ENCODE assay signal across 22 cellular contexts in genomic region chr11:118135796-118136165, GRCh38. TPM values are rescaled to one million over a fixed set of nuclear protein-coding genes. Genes with fewer than 3 reads are reported as not detected.
DNase-seq lines count a peak whose midpoint lies in the region; ATAC-seq and TF ChIP-seq lines count a peak whose summit lies in the region.
"Had no signal": no experiment of that assay in that cellular context is flagged by ENCODE, and none has a peak within 500 bp of the region (broad histone marks: within the 10 kb centered on the region; RNA-seq: fewer than 3 reads in every experiment).

No MANE protein-coding gene starts in this region.

- no peaks in the 10 kb centered on the region for H3K36me3 ChIP-seq in mucosa of descending colon (ENCODE audit: low read depth)
- no peaks in the 10 kb centered on the region for H3K36me3 ChIP-seq in upper lobe of right lung
- H3K36me3 ChIP-seq: HAP-1 had no signal

- DNase-seq in stimulated activated naive CD8-positive, alpha-beta T cell treated with anti-CD3 and anti-CD28 coated beads, Interleukin-15, amount 100 ng/mL, for 72 hours = no peak
- no peak for DNase-seq in stimulated activated naive CD8-positive, alpha-beta T cell treated with anti-CD3 and anti-CD28 coated beads, Interleukin-15, Interleukin-2, amounts not matched to agents 100 U/mL and 50 U/mL, for 24 hours
- no peak for DNase-seq in mucosa of descending colon
- peak; percentile 22 for DNase-seq in sciatic nerve (ENCODE audit: low spot score)
- peak; percentile 36 for DNase-seq in upper lobe of right lung
- DNase-seq in SHP77 treated with DMSO at 0.1 percent for 48 hours (lab: John Stamatoyannopoulos, UW) = no peak
- no peak for DNase-seq in NCI-H82 (lab: John Stamatoyannopoulos, UW)
- no peak for DNase-seq in activated T-helper 2 cell treated with anti-CD3 and anti-CD28 coated beads, Interferon-gamma antibody, Interleukin-2, Interleukin-4, amounts not matched to agents 10 μg/mL and 5 μg/mL and 100 μg/mL, durations not matched to agents 14 hours and 24 hours and 36 hours (ENCODE audit: low spot score)
- DNase-seq: C1 segment of cervical spinal cord; Calu3; CD4-positive, alpha-beta memory T cell; COR-L47; DMS53; DMS79 treated with DMSO at 0.1 percent for 48 hours; GF-D8; GOT3; HFFc6 had no signal

- H3K4me3 ChIP-seq in mucosa of descending colon (no peak overlapping the region), upper lobe of right lung (no peak overlapping the region)
- H3K4me3 ChIP-seq: HAP-1 had no signal

- intact Hi-C loops in mucosa of descending colon (cut with DNase I, micrococcal nuclease) = no loop called here
- intact Hi-C loops in sciatic nerve (cut with DNase I) = no loop called here
- intact Hi-C loops in upper lobe of right lung (cut with DNase I) = no loop called here
- intact Hi-C loops in activated T-helper 2 cell treated with anti-CD3 and anti-CD28 coated beads, Interferon-gamma antibody, Interleukin-2, Interleukin-4, amounts not matched to agents 10 μg/mL and 5 μg/mL and 100 μg/mL, durations not matched to agents 14 hours and 24 hours and 36 hours (cut with micrococcal nuclease) = no loop called here

- H3K27me3 ChIP-seq in upper lobe of right lung = peaks cover 9% of the 10 kb centered on the region

- H3K36me3 Mint-ChIP-seq in activated T-helper 2 cell treated with anti-CD3 and anti-CD28 coated beads, Interferon-gamma antibody, Interleukin-2, Interleukin-4, amounts not matched to agents 10 μg/mL and 5 μg/mL and 100 μg/mL, durations not matched to agents 14 hours and 24 hours and 36 hours (ENCODE audit: low read depth) = no peaks in the 10 kb centered on the region
- H3K36me3 Mint-ChIP-seq: CD4-positive, alpha-beta memory T cell had no signal

- H3K27me3 Mint-ChIP-seq in stimulated activated naive CD8-positive, alpha-beta T cell treated with anti-CD3 and anti-CD28 coated beads, Interleukin-15, amount 100 ng/mL, for 72 hours = peaks cover 49% of the 10 kb centered on the region
- peaks cover 25% of the 10 kb centered on the region for H3K27me3 Mint-ChIP-seq in activated T-helper 2 cell treated with anti-CD3 and anti-CD28 coated beads, Interferon-gamma antibody, Interleukin-2, Interleukin-4, amounts not matched to agents 10 μg/mL and 5 μg/mL and 100 μg/mL, durations not matched to agents 14 hours and 24 hours and 36 hours (ENCODE audit: low read depth)

- no peak overlapping the region for H3K27ac Mint-ChIP-seq in stimulated activated naive CD8-positive, alpha-beta T cell treated with anti-CD3 and anti-CD28 coated beads, Interleukin-15, amount 100 ng/mL, for 72 hours
- H3K27ac Mint-ChIP-seq in activated T-helper 2 cell treated with anti-CD3 and anti-CD28 coated beads, Interferon-gamma antibody, Interleukin-2, Interleukin-4, amounts not matched to agents 10 μg/mL and 5 μg/mL and 100 μg/mL, durations not matched to agents 14 hours and 24 hours and 36 hours = no peak overlapping the region
- H3K27ac Mint-ChIP-seq: CD4-positive, alpha-beta memory T cell; HFFc6 had no signal

- H3K4me1 ChIP-seq in mucosa of descending colon (ENCODE audit: low read depth) = no peaks in the 10 kb centered on the region
- H3K4me1 ChIP-seq in upper lobe of right lung = no peaks in the 10 kb centered on the region
- H3K4me1 ChIP-seq: HAP-1 had no signal

- no peak overlapping the region for H3K27ac ChIP-seq in upper lobe of right lung

- H3K4me3 Mint-ChIP-seq in stimulated activated naive CD8-positive, alpha-beta T cell treated with anti-CD3 and anti-CD28 coated beads, Interleukin-15, amount 100 ng/mL, for 72 hours = no peak overlapping the region
- H3K4me3 Mint-ChIP-seq in activated T-helper 2 cell treated with anti-CD3 and anti-CD28 coated beads, Interferon-gamma antibody, Interleukin-2, Interleukin-4, amounts not matched to agents 10 μg/mL and 5 μg/mL and 100 μg/mL, durations not matched to agents 14 hours and 24 hours and 36 hours (ENCODE audit: low read depth) = no peak overlapping the region
- H3K4me3 Mint-ChIP-seq: CD4-positive, alpha-beta memory T cell; HFFc6 had no signal

- peak; percentile 18 for ATAC-seq in stimulated activated naive CD8-positive, alpha-beta T cell treated with anti-CD3 and anti-CD28 coated beads, Interleukin-15, amount 100 ng/mL, for 72 hours
- no peak for ATAC-seq in stimulated activated naive CD8-positive, alpha-beta T cell treated with anti-CD3 and anti-CD28 coated beads, Interleukin-15, Interleukin-2, amounts not matched to agents 100 U/mL and 50 U/mL, for 24 hours
- ATAC-seq in mucosa of descending colon (peak; percentile 3), sciatic nerve (no peak), upper lobe of right lung (no peak)

- TF ChIP-seq CTCF in mucosa of descending colon (IDR thresholded peaks at IDR 0.05) (no peak), upper lobe of right lung (IDR thresholded peaks at IDR 0.05) (no peak)

- no peaks in the 10 kb centered on the region for H3K9me3 ChIP-seq in mucosa of descending colon
- H3K9me3 ChIP-seq in upper lobe of right lung = no peaks in the 10 kb centered on the region
- H3K9me3 ChIP-seq: HAP-1 had no signal

- no peaks in the 10 kb centered on the region for H3K9me3 Mint-ChIP-seq in stimulated activated naive CD8-positive, alpha-beta T cell treated with anti-CD3 and anti-CD28 coated beads, Interleukin-15, amount 100 ng/mL, for 72 hours
- no peaks in the 10 kb centered on the region for H3K9me3 Mint-ChIP-seq in activated T-helper 2 cell treated with anti-CD3 and anti-CD28 coated beads, Interferon-gamma antibody, Interleukin-2, Interleukin-4, amounts not matched to agents 10 μg/mL and 5 μg/mL and 100 μg/mL, durations not matched to agents 14 hours and 24 hours and 36 hours
- H3K9me3 Mint-ChIP-seq: CD4-positive, alpha-beta memory T cell; HFFc6 had no signal

- no peaks in the 10 kb centered on the region for H3K4me1 Mint-ChIP-seq in stimulated activated naive CD8-positive, alpha-beta T cell treated with anti-CD3 and anti-CD28 coated beads, Interleukin-15, amount 100 ng/mL, for 72 hours
- no peaks in the 10 kb centered on the region for H3K4me1 Mint-ChIP-seq in activated T-helper 2 cell treated with anti-CD3 and anti-CD28 coated beads, Interferon-gamma antibody, Interleukin-2, Interleukin-4, amounts not matched to agents 10 μg/mL and 5 μg/mL and 100 μg/mL, durations not matched to agents 14 hours and 24 hours and 36 hours (ENCODE audit: low read depth)
- H3K4me1 Mint-ChIP-seq: CD4-positive, alpha-beta memory T cell had no signal

RNA-seq across cellular contexts. Expression of gene SCN4B, which starts 16.8 kb away (rescaled TPM):
- total RNA-seq in mucosa of descending colon (1 to 10 TPM; 1.0 to 2.6 (median 1.2) TPM), sciatic nerve (2.9 TPM), upper lobe of right lung (7.2 TPM)
- 0.30 and 0.32 TPM in 2 replicates for total RNA-seq in activated T-helper 2 cell treated with anti-CD3 and anti-CD28 coated beads, Interferon-gamma antibody, Interleukin-2, Interleukin-4, amounts not matched to agents 10 μg/mL and 5 μg/mL and 100 μg/mL, durations not matched to agents 14 hours and 24 hours and 36 hours
- total RNA-seq: Calu3; CD4-positive, alpha-beta memory T cell; G401 had no signal

RNA-seq across cellular contexts. Expression of gene SCN2B, which starts 40.7 kb away (rescaled TPM):
- total RNA-seq in mucosa of descending colon (1 to 10 TPM in 1 of 3 donors, under 1 TPM in 2; 0.23 to 3.7 (median 0.34) TPM), sciatic nerve (2.7 TPM), upper lobe of right lung (2.5 TPM)
- 0.02 TPM in 1 of 2 replicates, not detected in the other for total RNA-seq in activated T-helper 2 cell treated with anti-CD3 and anti-CD28 coated beads, Interferon-gamma antibody, Interleukin-2, Interleukin-4, amounts not matched to agents 10 μg/mL and 5 μg/mL and 100 μg/mL, durations not matched to agents 14 hours and 24 hours and 36 hours
- total RNA-seq: A172; A673; Calu3; CD4-positive, alpha-beta memory T cell; Daoy; HFFc6 had no signal

RNA-seq across cellular contexts. Expression of gene SMIM35, which starts 49.0 kb away (rescaled TPM):
- not detected for total RNA-seq in mucosa of descending colon
- total RNA-seq in sciatic nerve = not detected
- total RNA-seq in upper lobe of right lung = not detected
- 1.7 and 1.9 TPM in 2 replicates for total RNA-seq in activated T-helper 2 cell treated with anti-CD3 and anti-CD28 coated beads, Interferon-gamma antibody, Interleukin-2, Interleukin-4, amounts not matched to agents 10 μg/mL and 5 μg/mL and 100 μg/mL, durations not matched to agents 14 hours and 24 hours and 36 hours
- total RNA-seq: A172, A673, Calu3, Daoy, G401, HFFc6 had no signal

RNA-seq across cellular contexts. Expression of gene TMPRSS4, which starts 58.9 kb away (rescaled TPM):
- 100 to 1,000 TPM; 159 to 648 (median 243) TPM for total RNA-seq in mucosa of descending colon
- total RNA-seq in sciatic nerve = not detected
- total RNA-seq in upper lobe of right lung = 3.0 TPM
- total RNA-seq in activated T-helper 2 cell treated with anti-CD3 and anti-CD28 coated beads, Interferon-gamma antibody, Interleukin-2, Interleukin-4, amounts not matched to agents 10 μg/mL and 5 μg/mL and 100 μg/mL, durations not matched to agents 14 hours and 24 hours and 36 hours = not detected in 2 replicates
- total RNA-seq: A172, A673, Daoy, G401, HFFc6 had no signal

Comparison
In these comparisons a context has a peak if more than half of its experiments do, and no peak if none do; other contexts are left out.
1. ATAC-seq: peak in stimulated activated naive CD8-positive, alpha-beta T cell treated with anti-CD3 and anti-CD28 coated beads, Interleukin-15, amount 100 ng/mL, for 72 hours (single experiment) and mucosa of descending colon (single experiment); none in stimulated activated naive CD8-positive, alpha-beta T cell treated with anti-CD3 and anti-CD28 coated beads, Interleukin-15, Interleukin-2, amounts not matched to agents 100 U/mL and 50 U/mL, for 24 hours (single experiment), sciatic nerve (single experiment) and upper lobe of right lung (single experiment).
2. DNase-seq: peak in sciatic nerve (single experiment) and upper lobe of right lung (single experiment); none in stimulated activated naive CD8-positive, alpha-beta T cell treated with anti-CD3 and anti-CD28 coated beads, Interleukin-15, amount 100 ng/mL, for 72 hours (0 of 2), stimulated activated naive CD8-positive, alpha-beta T cell treated with anti-CD3 and anti-CD28 coated beads, Interleukin-15, Interleukin-2, amounts not matched to agents 100 U/mL and 50 U/mL, for 24 hours (single experiment), mucosa of descending colon (0 of 3), SHP77 treated with DMSO at 0.1 percent for 48 hours (single experiment), NCI-H82 (single experiment) and activated T-helper 2 cell treated with anti-CD3 and anti-CD28 coated beads, Interferon-gamma antibody, Interleukin-2, Interleukin-4, amounts not matched to agents 10 μg/mL and 5 μg/mL and 100 μg/mL, durations not matched to agents 14 hours and 24 hours and 36 hours (single experiment).